In the genomic region with DNA sequence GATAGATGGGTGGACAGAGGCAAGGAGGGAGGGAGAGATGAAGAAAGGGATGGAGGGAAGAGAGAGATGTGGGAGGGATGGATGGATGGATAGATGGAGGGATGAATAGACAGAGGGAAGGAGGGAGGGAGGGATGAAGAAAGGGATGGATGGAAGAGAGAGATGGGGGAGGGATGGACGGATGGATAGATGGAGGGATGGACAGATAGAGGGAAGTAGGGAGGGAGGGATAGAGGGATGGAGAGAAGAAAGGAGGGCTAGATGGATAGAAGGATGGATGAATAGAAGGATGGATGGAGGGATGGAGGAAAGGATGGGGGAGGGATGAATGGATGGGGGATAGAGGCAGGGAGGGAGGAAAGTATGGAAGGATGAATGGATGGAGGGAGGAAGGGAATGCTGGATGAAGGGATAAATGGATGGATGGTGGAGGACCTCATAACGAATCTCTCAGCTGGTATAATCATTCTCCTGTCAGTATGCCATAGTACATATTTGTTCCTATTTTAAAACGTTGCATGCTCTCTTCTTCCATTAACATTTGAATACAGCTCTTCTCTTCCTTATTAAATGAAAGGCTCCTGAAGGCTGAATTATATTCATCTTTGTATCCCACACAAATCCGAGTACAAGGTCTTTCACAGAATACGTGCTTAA, we compare ENCODE assay signal across 19 cellular contexts.
DNase-seq lines count a peak whose midpoint lies in the region; ATAC-seq and TF ChIP-seq lines count a peak whose summit lies in the region.
"Had no signal": no experiment of that assay in that cellular context is flagged by ENCODE, and none has a peak within 500 bp of the region (broad histone marks: within the 10 kb centered on the region; RNA-seq: fewer than 3 reads in every experiment).

No MANE protein-coding gene starts in this region.

- TF ChIP-seq RAD21 in SK-N-SH (IDR thresholded peaks at IDR 0.05; ENCODE audit: low read length) = no peak

- H3K9me3 ChIP-seq in SK-N-SH = no peaks in the 10 kb centered on the region
- H3K9me3 ChIP-seq: BLaER1, MG63 had no signal

- no peak for ATAC-seq in stimulated activated naive CD8-positive, alpha-beta T cell treated with anti-CD3 and anti-CD28 coated beads, Interleukin-15, amount 100 ng/mL, for 72 hours
- ATAC-seq in stimulated activated naive CD8-positive, alpha-beta T cell treated with anti-CD3 and anti-CD28 coated beads, Interleukin-15, Interleukin-2, amounts not matched to agents 100 U/mL and 50 U/mL, for 24 hours = no peak
- ATAC-seq in central memory CD8-positive, alpha-beta T cell (replicated peaks; ENCODE audit: extremely low read depth, poor library complexity, severe bottlenecking) = no peak
- ATAC-seq in stimulated activated memory B cell treated with anti-CD40 and anti-IgM and Interleukin-4, amounts not matched to agents 10 μg/mL and 1 μg/mL and 100 μg/mL, for 72 hours = no peak

- H3K9ac ChIP-seq in SK-N-SH = no peak overlapping the region
- H3K9ac ChIP-seq: BLaER1 had no signal

- no peaks in the 10 kb centered on the region for H3K27me3 ChIP-seq in SK-N-SH (ENCODE audit: insufficient read depth)
- H3K27me3 ChIP-seq: BLaER1, MG63 had no signal

- no peak overlapping the region for H3K27ac ChIP-seq in SK-N-SH (ENCODE audit: low read depth in 2 of 2, low read length in 1 of 2)
- H3K27ac ChIP-seq: 22Rv1, BLaER1 had no signal

- H2AFZ ChIP-seq in SK-N-SH (ENCODE audit: low read depth) = no peak overlapping the region

- WGBS in SK-N-SH (ENCODE audit: low lambda C conversion rate) = 89% methylated on average over 5 of the region's 5 CpGs

- intact Hi-C loops in activated CD4-positive, alpha-beta T cell treated with anti-CD3 and anti-CD28 coated beads, Interleukin-2, amount 10 ng/mL, durations not matched to agents 24 days and 14 days (cut with micrococcal nuclease) = no loop called here

- no peaks in the 10 kb centered on the region for H3K36me3 ChIP-seq in SK-N-SH (replicated peaks in 1 of 2; ENCODE audit: control insufficient read depth in 1 of 2, insufficient read depth in 2 of 2, low read length in 1 of 2)
- H3K36me3 ChIP-seq: MG63 had no signal

- TF ChIP-seq CTCF in SK-N-SH (IDR thresholded peaks at IDR 0.05) = no peak

- no peak overlapping the region for H3K4me3 Mint-ChIP-seq in activated CD4-positive, alpha-beta T cell treated with anti-CD3 and anti-CD28 coated beads, Interleukin-2, amount 10 ng/mL, durations not matched to agents 24 days and 14 days
- peak overlapping the region in 1 of 2 donors; percentile 7 for H3K4me3 Mint-ChIP-seq in stimulated activated naive CD8-positive, alpha-beta T cell treated with anti-CD3 and anti-CD28 coated beads, Interleukin-15, amount 100 ng/mL, for 72 hours
- no peak overlapping the region for H3K4me3 Mint-ChIP-seq in central memory CD8-positive, alpha-beta T cell
- H3K4me3 Mint-ChIP-seq in stimulated activated memory B cell treated with anti-CD40 and anti-IgM and Interleukin-4, amounts not matched to agents 10 μg/mL and 1 μg/mL and 100 μg/mL, for 72 hours = no peak overlapping the region

- POLR2A ChIA-PET in SK-N-SH (lab: Yijun Ruan, JAX) = no interaction called here

- peaks cover 6% of the 10 kb centered on the region for H3F3A ChIP-seq in SK-N-SH (replicated peaks; ENCODE audit: insufficient read depth)

- H3K27me3 Mint-ChIP-seq in activated CD4-positive, alpha-beta T cell treated with anti-CD3 and anti-CD28 coated beads, Interleukin-2, amount 10 ng/mL, durations not matched to agents 24 days and 14 days = no peaks in the 10 kb centered on the region
- H3K27me3 Mint-ChIP-seq in stimulated activated naive CD8-positive, alpha-beta T cell treated with anti-CD3 and anti-CD28 coated beads, Interleukin-15, amount 100 ng/mL, for 72 hours = no peaks in the 10 kb centered on the region
- no peaks in the 10 kb centered on the region for H3K27me3 Mint-ChIP-seq in central memory CD8-positive, alpha-beta T cell
- H3K27me3 Mint-ChIP-seq in stimulated activated memory B cell treated with anti-CD40 and anti-IgM and Interleukin-4, amounts not matched to agents 10 μg/mL and 1 μg/mL and 100 μg/mL, for 72 hours = no peaks in the 10 kb centered on the region

- no peaks in the 10 kb centered on the region for H3K4me1 ChIP-seq in SK-N-SH (ENCODE audit: control insufficient read depth in 1 of 2, insufficient read depth in 2 of 2, low read depth in 1 of 2, low read length in 1 of 2)
- H3K4me1 ChIP-seq: BLaER1 had no signal

- CTCF ChIA-PET in SK-N-SH (lab: Yijun Ruan, JAX) = interaction anchor here (0.9 kb wide), 1 partner anchor 13 kb away, joined by 3 read pairs; no protein-coding TSS in a partner anchor

- peak overlapping the region; percentile 47 for H3K27ac Mint-ChIP-seq in activated CD4-positive, alpha-beta T cell treated with anti-CD3 and anti-CD28 coated beads, Interleukin-2, amount 10 ng/mL, durations not matched to agents 24 days and 14 days
- H3K27ac Mint-ChIP-seq in stimulated activated naive CD8-positive, alpha-beta T cell treated with anti-CD3 and anti-CD28 coated beads, Interleukin-15, amount 100 ng/mL, for 72 hours = peak overlapping the region; percentile 13 to 27
- peak overlapping the region; percentile 66 for H3K27ac Mint-ChIP-seq in central memory CD8-positive, alpha-beta T cell (ENCODE audit: low read depth)
- H3K27ac Mint-ChIP-seq in stimulated activated memory B cell treated with anti-CD40 and anti-IgM and Interleukin-4, amounts not matched to agents 10 μg/mL and 1 μg/mL and 100 μg/mL, for 72 hours = peak overlapping the region; percentile 33

- no peaks in the 10 kb centered on the region for H3K9me2 ChIP-seq in SK-N-SH

- peaks cover 7% of the 10 kb centered on the region for H3K79me2 ChIP-seq in SK-N-SH (ENCODE audit: insufficient read depth)

- no peaks in the 10 kb centered on the region for H4K20me1 ChIP-seq in SK-N-SH (ENCODE audit: insufficient read depth)

- no peak for TF ChIP-seq EP300 in SK-N-SH (IDR thresholded peaks at IDR 0.05; ENCODE audit: borderline replicate concordance in 1 of 2, low read depth in 1 of 2, low read length in 1 of 2)

- H3K9me3 Mint-ChIP-seq in activated CD4-positive, alpha-beta T cell treated with anti-CD3 and anti-CD28 coated beads, Interleukin-2, amount 10 ng/mL, durations not matched to agents 24 days and 14 days = peaks cover 19% of the 10 kb centered on the region
- peaks cover 0 to 12% of the 10 kb centered on the region in 2 donors for H3K9me3 Mint-ChIP-seq in stimulated activated naive CD8-positive, alpha-beta T cell treated with anti-CD3 and anti-CD28 coated beads, Interleukin-15, amount 100 ng/mL, for 72 hours
- H3K9me3 Mint-ChIP-seq in central memory CD8-positive, alpha-beta T cell = no peaks in the 10 kb centered on the region
- peaks cover 5% of the 10 kb centered on the region for H3K9me3 Mint-ChIP-seq in stimulated activated memory B cell treated with anti-CD40 and anti-IgM and Interleukin-4, amounts not matched to agents 10 μg/mL and 1 μg/mL and 100 μg/mL, for 72 hours

- H3K4me3 ChIP-seq in SK-N-SH (ENCODE audit: low read depth in 2 of 2, low read length in 1 of 2) = no peak overlapping the region
- H3K4me3 ChIP-seq: BLaER1, MG63 had no signal

- H3K4me2 ChIP-seq in SK-N-SH = no peak overlapping the region
- H3K4me2 ChIP-seq: BLaER1 had no signal

- peaks cover 45% of the 10 kb centered on the region for H3K36me3 Mint-ChIP-seq in activated CD4-positive, alpha-beta T cell treated with anti-CD3 and anti-CD28 coated beads, Interleukin-2, amount 10 ng/mL, durations not matched to agents 24 days and 14 days (ENCODE audit: low read depth)
- H3K36me3 Mint-ChIP-seq in central memory CD8-positive, alpha-beta T cell (ENCODE audit: insufficient read depth) = peaks cover 12% of the 10 kb centered on the region
- H3K36me3 Mint-ChIP-seq in stimulated activated memory B cell treated with anti-CD40 and anti-IgM and Interleukin-4, amounts not matched to agents 10 μg/mL and 1 μg/mL and 100 μg/mL, for 72 hours = peaks cover 48% of the 10 kb centered on the region

- peaks cover 49% of the 10 kb centered on the region for H3K4me1 Mint-ChIP-seq in activated CD4-positive, alpha-beta T cell treated with anti-CD3 and anti-CD28 coated beads, Interleukin-2, amount 10 ng/mL, durations not matched to agents 24 days and 14 days
- H3K4me1 Mint-ChIP-seq in stimulated activated naive CD8-positive, alpha-beta T cell treated with anti-CD3 and anti-CD28 coated beads, Interleukin-15, amount 100 ng/mL, for 72 hours = peaks cover 93% of the 10 kb centered on the region
- peaks cover 69% of the 10 kb centered on the region for H3K4me1 Mint-ChIP-seq in central memory CD8-positive, alpha-beta T cell
- peaks cover 71% of the 10 kb centered on the region for H3K4me1 Mint-ChIP-seq in stimulated activated memory B cell treated with anti-CD40 and anti-IgM and Interleukin-4, amounts not matched to agents 10 μg/mL and 1 μg/mL and 100 μg/mL, for 72 hours

- no peak for DNase-seq in activated CD4-positive, alpha-beta T cell treated with anti-CD3 and anti-CD28 coated beads, Interleukin-2, amount 10 ng/mL, durations not matched to agents 24 days and 14 days
- no peak for DNase-seq in activated CD4-positive, alpha-beta T cell treated with anti-CD3 and anti-CD28 coated beads for 1 hour
- DNase-seq in stimulated activated naive CD8-positive, alpha-beta T cell treated with anti-CD3 and anti-CD28 coated beads, Interleukin-15, amount 100 ng/mL, for 72 hours = no peak
- no peak for DNase-seq in stimulated activated naive CD8-positive, alpha-beta T cell treated with anti-CD3 and anti-CD28 coated beads, Interleukin-15, Interleukin-2, amounts not matched to agents 100 U/mL and 50 U/mL, for 24 hours
- DNase-seq in central memory CD8-positive, alpha-beta T cell (ENCODE audit: low spot score in 2 of 2) = no peak
- no peak for DNase-seq in SK-N-SH
- DNase-seq in SHP77 treated with DMSO at 0.1 percent for 48 hours (lab: John Stamatoyannopoulos, UW) = no peak
- DNase-seq: ACHN, MG63, NCI-H1417, NCI-H1694 treated with DMSO at 0.1 percent for 48 hours, NCI-H2081 treated with DMSO at 0.1 percent for 48 hours, NCI-H446, NCI-H526, OCI-M1, Right ventricle myocardium superior had no signal

TF ChIP-seq in SK-N-SH, 30 proteins besides CTCF, POLR2A, EP300 and RAD21:
- no peak for TF ChIP-seq SIN3A (IDR thresholded peaks at IDR 0.05; ENCODE audit: borderline replicate concordance, low read depth, low read length)
- TF ChIP-seq GABPA (IDR thresholded peaks at IDR 0.05; ENCODE audit: low read depth) = no peak
- TF ChIP-seq FOXM1 (IDR thresholded peaks at IDR 0.05; ENCODE audit: low read depth) = no peak
- no peak for TF ChIP-seq CHD2 (IDR thresholded peaks at IDR 0.05; ENCODE audit: low read length, partially characterized antibody)
- no peak for TF ChIP-seq FOSL2 (IDR thresholded peaks at IDR 0.05; ENCODE audit: borderline replicate concordance, low read depth)
